Comparison of ENCODE assay signal across 8 cellular contexts in genomic region chr20:64039293-64040160, GRCh38. TPM values are rescaled to one million over a fixed set of nuclear protein-coding genes. Genes with fewer than 3 reads are reported as not detected.
DNase-seq lines count a peak whose midpoint lies in the region; ATAC-seq lines count a peak whose summit lies in the region.

No MANE protein-coding gene starts in this region.

- intact Hi-C loops in activated T-helper 1 cell treated with anti-CD3 and anti-CD28 coated beads, Interleukin-12 subunit alpha, Interleukin-12 subunit beta, Interleukin-2, Interleukin-4 antibody, amounts not matched to agents 30 ng/mL and 10 ng/mL and 1 ng/mL, durations not matched to agents 14 hours and 24 hours and 36 hours (cut with micrococcal nuclease), result loop anchor here (1.0 to 5.0 kb wide), 5 partner anchors 18 to 302 kb away; partner anchors contain the start of genes LIME1, RGS19, SLC2A4RG and TCEA2

- ATAC-seq in HG02588 (IDR thresholded peaks at IDR 0.05; ENCODE audit: unreplicated experiment) (no peak), HG03159 (IDR thresholded peaks at IDR 0.05; ENCODE audit: unreplicated experiment) (no peak), GM21723 (IDR thresholded peaks at IDR 0.05; ENCODE audit: unreplicated experiment) (no peak)

- peak overlapping the region; percentile 73 for H3K4me3 Mint-ChIP-seq in activated T-helper 1 cell treated with anti-CD3 and anti-CD28 coated beads, Interleukin-12 subunit alpha, Interleukin-12 subunit beta, Interleukin-2, Interleukin-4 antibody, amounts not matched to agents 30 ng/mL and 10 ng/mL and 1 ng/mL, durations not matched to agents 14 hours and 24 hours and 36 hours

- H3K9me3 Mint-ChIP-seq in activated T-helper 1 cell treated with anti-CD3 and anti-CD28 coated beads, Interleukin-12 subunit alpha, Interleukin-12 subunit beta, Interleukin-2, Interleukin-4 antibody, amounts not matched to agents 30 ng/mL and 10 ng/mL and 1 ng/mL, durations not matched to agents 14 hours and 24 hours and 36 hours, result no peaks in the 10 kb centered on the region

- H3K27me3 Mint-ChIP-seq in activated T-helper 1 cell treated with anti-CD3 and anti-CD28 coated beads, Interleukin-12 subunit alpha, Interleukin-12 subunit beta, Interleukin-2, Interleukin-4 antibody, amounts not matched to agents 30 ng/mL and 10 ng/mL and 1 ng/mL, durations not matched to agents 14 hours and 24 hours and 36 hours (ENCODE audit: insufficient read depth), result peaks cover 3% of the 10 kb centered on the region

- peak; percentile 48 for DNase-seq in NCI-H146 (lab: John Stamatoyannopoulos, UW)
- no peak for DNase-seq in NCI-H146 treated with DMSO at 0.1 percent for 48 hours (lab: John Stamatoyannopoulos, UW; ENCODE audit: unreplicated experiment)
- no peak for DNase-seq in activated T-helper 1 cell treated with anti-CD3 and anti-CD28 coated beads, Interleukin-12 subunit alpha, Interleukin-12 subunit beta, Interleukin-2, Interleukin-4 antibody, amounts not matched to agents 30 ng/mL and 10 ng/mL and 1 ng/mL, durations not matched to agents 14 hours and 24 hours and 36 hours (ENCODE audit: low spot score)

- H3K36me3 Mint-ChIP-seq in activated T-helper 1 cell treated with anti-CD3 and anti-CD28 coated beads, Interleukin-12 subunit alpha, Interleukin-12 subunit beta, Interleukin-2, Interleukin-4 antibody, amounts not matched to agents 30 ng/mL and 10 ng/mL and 1 ng/mL, durations not matched to agents 14 hours and 24 hours and 36 hours (ENCODE audit: low read depth), result peaks cover 7% of the 10 kb centered on the region

- H3K9ac ChIP-seq in iPS-15b (ENCODE audit: low read depth, low read length), result no peak overlapping the region
- H3K9ac ChIP-seq in subcutaneous abdominal adipose tissue (ENCODE audit: low read length in 5 of 5), result peak overlapping the region in 2 of 5 donors; percentile 25 to 30

- H3K4me1 Mint-ChIP-seq in activated T-helper 1 cell treated with anti-CD3 and anti-CD28 coated beads, Interleukin-12 subunit alpha, Interleukin-12 subunit beta, Interleukin-2, Interleukin-4 antibody, amounts not matched to agents 30 ng/mL and 10 ng/mL and 1 ng/mL, durations not matched to agents 14 hours and 24 hours and 36 hours (ENCODE audit: low read depth), result peaks cover 51% of the 10 kb centered on the region

- peak overlapping the region; percentile 63 for H3K27ac Mint-ChIP-seq in activated T-helper 1 cell treated with anti-CD3 and anti-CD28 coated beads, Interleukin-12 subunit alpha, Interleukin-12 subunit beta, Interleukin-2, Interleukin-4 antibody, amounts not matched to agents 30 ng/mL and 10 ng/mL and 1 ng/mL, durations not matched to agents 14 hours and 24 hours and 36 hours

- H3K4me3 ChIP-seq in iPS-15b (ENCODE audit: low read depth, low read length) (peak overlapping the region; percentile 58), subcutaneous abdominal adipose tissue (ENCODE audit: low read depth in 1 of 5, low read length in 5 of 5) (peak overlapping the region in 4 of 5 donors; percentile 47 to 68 (median 62))

- H3K27ac ChIP-seq in subcutaneous abdominal adipose tissue (ENCODE audit: low read depth, low read length), result peak overlapping the region; percentile 65

- no peaks in the 10 kb centered on the region for H3K9me3 ChIP-seq in iPS-15b (ENCODE audit: control insufficient read depth, insufficient read depth, low read length)
- no peaks in the 10 kb centered on the region for H3K9me3 ChIP-seq in subcutaneous abdominal adipose tissue (ENCODE audit: control insufficient read depth in 5 of 5, low read length in 5 of 5)

- no peaks in the 10 kb centered on the region for H3K4me1 ChIP-seq in iPS-15b (ENCODE audit: control insufficient read depth, insufficient read depth, low read length)
- H3K4me1 ChIP-seq in subcutaneous abdominal adipose tissue (ENCODE audit: control insufficient read depth in 5 of 5, insufficient read depth in 5 of 5, low read length in 5 of 5), result peaks cover 3 to 69% (median 46%) of the 10 kb centered on the region in 5 donors

- H3K36me3 ChIP-seq in iPS-15b (ENCODE audit: control insufficient read depth, insufficient read depth, low read length) (peaks cover 2% of the 10 kb centered on the region), subcutaneous abdominal adipose tissue (ENCODE audit: control insufficient read depth in 5 of 5, insufficient read depth in 5 of 5, low read length in 5 of 5) (peaks cover 0 to 9% (median 7%) of the 10 kb centered on the region in 5 donors)

- H3K27me3 ChIP-seq in iPS-15b (ENCODE audit: control insufficient read depth, insufficient read depth, low read length) (peaks cover 47% of the 10 kb centered on the region), subcutaneous abdominal adipose tissue (ENCODE audit: control insufficient read depth in 5 of 5, insufficient read depth in 4 of 5, low read length in 5 of 5) (peaks cover 21 to 48% (median 37%) of the 10 kb centered on the region in 5 donors)

RNA-seq across cellular contexts. Expression of gene C20orf204, which starts 3.5 kb away (rescaled TPM):
- 5.4 and 6.1 TPM in 2 replicates for total RNA-seq in activated T-helper 1 cell treated with anti-CD3 and anti-CD28 coated beads, Interleukin-12 subunit alpha, Interleukin-12 subunit beta, Interleukin-2, Interleukin-4 antibody, amounts not matched to agents 30 ng/mL and 10 ng/mL and 1 ng/mL, durations not matched to agents 14 hours and 24 hours and 36 hours

RNA-seq across cellular contexts. Expression of gene SOX18, which starts 9.9 kb away (rescaled TPM):
- total RNA-seq in activated T-helper 1 cell treated with anti-CD3 and anti-CD28 coated beads, Interleukin-12 subunit alpha, Interleukin-12 subunit beta, Interleukin-2, Interleukin-4 antibody, amounts not matched to agents 30 ng/mL and 10 ng/mL and 1 ng/mL, durations not matched to agents 14 hours and 24 hours and 36 hours, result 1.3 TPM in 2 replicates

RNA-seq across cellular contexts. Expression of gene TCEA2, which starts 23.5 kb away (rescaled TPM):
- 33.8 TPM in 2 replicates for total RNA-seq in activated T-helper 1 cell treated with anti-CD3 and anti-CD28 coated beads, Interleukin-12 subunit alpha, Interleukin-12 subunit beta, Interleukin-2, Interleukin-4 antibody, amounts not matched to agents 30 ng/mL and 10 ng/mL and 1 ng/mL, durations not matched to agents 14 hours and 24 hours and 36 hours

RNA-seq across cellular contexts. Expression of gene RGS19, which starts 39.8 kb away (rescaled TPM):
- total RNA-seq in activated T-helper 1 cell treated with anti-CD3 and anti-CD28 coated beads, Interleukin-12 subunit alpha, Interleukin-12 subunit beta, Interleukin-2, Interleukin-4 antibody, amounts not matched to agents 30 ng/mL and 10 ng/mL and 1 ng/mL, durations not matched to agents 14 hours and 24 hours and 36 hours, result 54.7 and 55.9 TPM in 2 replicates

RNA-seq across cellular contexts. Expression of gene OPRL1, which starts 40.4 kb away (rescaled TPM):
- total RNA-seq in activated T-helper 1 cell treated with anti-CD3 and anti-CD28 coated beads, Interleukin-12 subunit alpha, Interleukin-12 subunit beta, Interleukin-2, Interleukin-4 antibody, amounts not matched to agents 30 ng/mL and 10 ng/mL and 1 ng/mL, durations not matched to agents 14 hours and 24 hours and 36 hours, result 0.16 and 0.20 TPM in 2 replicates
